In genomic region chr12:12651752-12652151, GRCh38 we compare ENCODE assay signal across 8 cellular contexts.
"Had no signal": no experiment of that assay in that cellular context is flagged by ENCODE, and none has a peak within 500 bp of the region (broad histone marks: within the 10 kb centered on the region; RNA-seq: fewer than 3 reads in every experiment).

No MANE protein-coding gene starts in this region.

- H2AFZ ChIP-seq: GM23338 had no signal

- DNase-seq: H9, HCEC 1CT, KG1 had no signal

- H3K4me3 ChIP-seq: GM23338 had no signal

- H3K27ac Mint-ChIP-seq: GM23338, H9, IgD-negative memory B cell had no signal

- ATAC-seq: GM23338 had no signal

- FAIRE-seq: H1, H54, HTR-8/SVneo had no signal

- H3K4me3 Mint-ChIP-seq: GM23338, H9 had no signal

- H3K4me2 ChIP-seq: GM23338 had no signal
